In genomic region chr22:30591191-30591587, GRCh38 we compare ENCODE assay signal across 9 cellular contexts. TPM values are rescaled to one million over a fixed set of nuclear protein-coding genes. Genes with fewer than 3 reads are reported as not detected.
DNase-seq lines count a peak whose midpoint lies in the region; ATAC-seq and TF ChIP-seq lines count a peak whose summit lies in the region.
"Had no signal": no experiment of that assay in that cellular context is flagged by ENCODE, and none has a peak within 500 bp of the region (broad histone marks: within the 10 kb centered on the region; RNA-seq: fewer than 3 reads in every experiment).

No MANE protein-coding gene starts in this region.

- H3K27ac Mint-ChIP-seq in activated CD4-positive, alpha-beta T cell treated with anti-CD3 and anti-CD28 coated beads, Interleukin-2, amount 10 ng/mL, durations not matched to agents 7 days and 5 days = no peak overlapping the region
- H3K27ac Mint-ChIP-seq: activated T-helper 2 cell treated with anti-CD3 and anti-CD28 coated beads, Interferon-gamma antibody, Interleukin-2, Interleukin-4, amounts not matched to agents 10 μg/mL and 5 μg/mL and 100 μg/mL, durations not matched to agents 14 hours and 24 hours and 36 hours had no signal

- peaks cover 26% of the 10 kb centered on the region for H3K36me3 Mint-ChIP-seq in activated CD4-positive, alpha-beta T cell treated with anti-CD3 and anti-CD28 coated beads, Interleukin-2, amount 10 ng/mL, durations not matched to agents 7 days and 5 days (ENCODE audit: low read depth)

- no peaks in the 10 kb centered on the region for H3K9me3 Mint-ChIP-seq in activated CD4-positive, alpha-beta T cell treated with anti-CD3 and anti-CD28 coated beads, Interleukin-2, amount 10 ng/mL, durations not matched to agents 7 days and 5 days
- H3K9me3 Mint-ChIP-seq: activated T-helper 2 cell treated with anti-CD3 and anti-CD28 coated beads, Interferon-gamma antibody, Interleukin-2, Interleukin-4, amounts not matched to agents 10 μg/mL and 5 μg/mL and 100 μg/mL, durations not matched to agents 14 hours and 24 hours and 36 hours had no signal

- 3 to 4% methylated on average over 14 of the region's 14 CpGs for WGBS in tibial nerve, 2 donors

- DNase-seq in activated CD4-positive, alpha-beta T cell treated with anti-CD3 and anti-CD28 coated beads, Interleukin-2, amount 10 ng/mL, durations not matched to agents 7 days and 5 days = peak; percentile 7
- no peak for DNase-seq in activated CD4-positive, alpha-beta T cell treated with anti-CD3 and anti-CD28 coated beads, Interleukin-2, amount 50 U/mL, for 48 hours
- DNase-seq in tibial nerve (ENCODE audit: low spot score in 2 of 2) (no peak), NOMO-1 (lab: John Stamatoyannopoulos, UW; ENCODE audit: unreplicated experiment in 2 of 2) (no peak)

- CTCF ChIA-PET in activated CD4-positive, alpha-beta T cell treated with anti-CD3 and anti-CD28 coated beads, Interleukin-2, amount 10 ng/mL, durations not matched to agents 7 days and 5 days (lab: Charles Lee) = interaction anchor here (0.6 to 3.1 kb wide), 4 partner anchors 11 to 665 kb away, joined by 3 to 10 read pairs (median 4); no protein-coding TSS in a partner anchor

- H3K9ac ChIP-seq in iPS-20b (ENCODE audit: low read depth, low read length) = peak overlapping the region; percentile 97

- H3K9me3 ChIP-seq in iPS-20b (ENCODE audit: insufficient read depth, low read depth, low read length) (no peaks in the 10 kb centered on the region), tibial nerve (no peaks in the 10 kb centered on the region)

- H3K27me3 ChIP-seq in iPS-20b (ENCODE audit: insufficient read depth, low read length) (peaks cover 15% of the 10 kb centered on the region), tibial nerve (no peaks in the 10 kb centered on the region)

- H3K27ac ChIP-seq in iPS-20b (ENCODE audit: low read length) = peak overlapping the region; percentile 99
- H3K27ac ChIP-seq in tibial nerve = peak overlapping the region; percentile 50 to 91 (median 83)

- no peak for TF ChIP-seq CTCF in WI38 (IDR thresholded peaks at IDR 0.05; ENCODE audit: low read depth, low read length)
- TF ChIP-seq CTCF in tibial nerve (IDR thresholded peaks at IDR 0.05) = no peak

- no peak for ATAC-seq in HG03520 (IDR thresholded peaks at IDR 0.05; ENCODE audit: unreplicated experiment)
- no peak for ATAC-seq in GM19397 (IDR thresholded peaks at IDR 0.05; ENCODE audit: unreplicated experiment)

- H3K27me3 Mint-ChIP-seq in activated CD4-positive, alpha-beta T cell treated with anti-CD3 and anti-CD28 coated beads, Interleukin-2, amount 10 ng/mL, durations not matched to agents 7 days and 5 days = peaks cover 5% of the 10 kb centered on the region

- POLR2A ChIA-PET in activated CD4-positive, alpha-beta T cell treated with anti-CD3 and anti-CD28 coated beads, Interleukin-2, amount 10 ng/mL, durations not matched to agents 7 days and 5 days (lab: Charles Lee) = no interaction called here

- H3K36me3 ChIP-seq in iPS-20b (ENCODE audit: insufficient read depth, low read depth, low read length) (peaks cover 37% of the 10 kb centered on the region), tibial nerve (peaks cover 0 to 31% (median 30%) of the 10 kb centered on the region in 3 donors)

- H3K4me1 Mint-ChIP-seq in activated CD4-positive, alpha-beta T cell treated with anti-CD3 and anti-CD28 coated beads, Interleukin-2, amount 10 ng/mL, durations not matched to agents 7 days and 5 days = no peaks in the 10 kb centered on the region

- peaks cover 5% of the 10 kb centered on the region; the same call in 1 of the 2 replicates for H3K4me1 ChIP-seq in iPS-20b (ENCODE audit: insufficient read depth, low read length)
- H3K4me1 ChIP-seq in tibial nerve = peaks cover 8 to 26% (median 15%) of the 10 kb centered on the region in 4 donors

- no peak for TF ChIP-seq POLR2A in tibial nerve (IDR thresholded peaks at IDR 0.05)

- no peak overlapping the region for H3K4me3 Mint-ChIP-seq in activated CD4-positive, alpha-beta T cell treated with anti-CD3 and anti-CD28 coated beads, Interleukin-2, amount 10 ng/mL, durations not matched to agents 7 days and 5 days

- H3K4me3 ChIP-seq in WI38 (ENCODE audit: low read depth, low read length) (peak overlapping the region; percentile 99), iPS-20b (ENCODE audit: low read length) (peak overlapping the region; percentile 97), tibial nerve (peak overlapping the region; percentile 57 to 93 (median 76))

- TF ChIP-seq EP300 in tibial nerve (IDR thresholded peaks at IDR 0.05) = no peak

RNA-seq across cellular contexts. Expression of gene PES1, which starts 0.5 kb away (rescaled TPM):
- 10 to 100 TPM; 58.5 to 62.7 TPM for total RNA-seq in activated CD4-positive, alpha-beta T cell treated with anti-CD3 and anti-CD28 coated beads, Interleukin-2, amount 10 ng/mL, durations not matched to agents 7 days and 5 days
- 10 to 100 TPM; 53.9 to 74.7 (median 70.3) TPM for total RNA-seq in tibial nerve

RNA-seq across cellular contexts. Expression of gene TCN2, which starts 15.8 kb away (rescaled TPM):
- total RNA-seq in activated CD4-positive, alpha-beta T cell treated with anti-CD3 and anti-CD28 coated beads, Interleukin-2, amount 10 ng/mL, durations not matched to agents 7 days and 5 days = under 1 TPM; 0.32 to 0.54 TPM
- total RNA-seq in tibial nerve = 10 to 100 TPM; 38.2 to 56.1 (median 43.8) TPM

RNA-seq across cellular contexts. Expression of gene GAL3ST1, which starts 16.7 kb away (rescaled TPM):
- not detected for total RNA-seq in activated CD4-positive, alpha-beta T cell treated with anti-CD3 and anti-CD28 coated beads, Interleukin-2, amount 10 ng/mL, durations not matched to agents 7 days and 5 days
- 10 to 100 TPM; 17.4 to 22.2 (median 18.8) TPM for total RNA-seq in tibial nerve
- total RNA-seq: activated T-helper 2 cell treated with anti-CD3 and anti-CD28 coated beads, Interferon-gamma antibody, Interleukin-2, Interleukin-4, amounts not matched to agents 10 μg/mL and 5 μg/mL and 100 μg/mL, durations not matched to agents 14 hours and 24 hours and 36 hours had no signal

RNA-seq across cellular contexts. Expression of gene SLC35E4, which starts 44.4 kb away (rescaled TPM):
- 1 to 10 TPM; 1.8 to 2.5 TPM for total RNA-seq in activated CD4-positive, alpha-beta T cell treated with anti-CD3 and anti-CD28 coated beads, Interleukin-2, amount 10 ng/mL, durations not matched to agents 7 days and 5 days
- total RNA-seq in tibial nerve = 10 to 100 TPM in 1 of 4 donors, 1 to 10 TPM in 3; 6.1 to 15.0 (median 7.3) TPM

RNA-seq across cellular contexts. Expression of gene SEC14L6, which starts 44.6 kb away (rescaled TPM):
- not detected for total RNA-seq in activated CD4-positive, alpha-beta T cell treated with anti-CD3 and anti-CD28 coated beads, Interleukin-2, amount 10 ng/mL, durations not matched to agents 7 days and 5 days
- total RNA-seq in tibial nerve = 1 to 10 TPM in 1 of 4 donors, under 1 TPM in 3; 0.21 to 3.3 (median 0.94) TPM
- total RNA-seq: activated T-helper 2 cell treated with anti-CD3 and anti-CD28 coated beads, Interferon-gamma antibody, Interleukin-2, Interleukin-4, amounts not matched to agents 10 μg/mL and 5 μg/mL and 100 μg/mL, durations not matched to agents 14 hours and 24 hours and 36 hours had no signal

Comparison
In these comparisons a context has a peak if more than half of its experiments do, and no peak if none do; other contexts are left out.
1. RNA of gene TCN2, which starts 15.8 kb away (total RNA-seq): 38.2 to 56.1 TPM in tibial nerve; 0.32 to 0.54 TPM in activated CD4-positive, alpha-beta T cell treated with anti-CD3 and anti-CD28 coated beads, Interleukin-2, amount 10 ng/mL, durations not matched to agents 7 days and 5 days; every median in the first group is over 10 times any median in the second.
2. RNA of gene GAL3ST1, which starts 16.7 kb away (total RNA-seq): 17.4 to 22.2 TPM in tibial nerve; not detected in activated CD4-positive, alpha-beta T cell treated with anti-CD3 and anti-CD28 coated beads, Interleukin-2, amount 10 ng/mL, durations not matched to agents 7 days and 5 days; every median in the first group is over 10 times any median in the second.
3. Peak in every context shown above with its lines, with median percentiles within 50 percentile points of each other: H3K4me3 ChIP-seq.